ENCODE assay signal across 8 cellular contexts in the genomic region with DNA sequence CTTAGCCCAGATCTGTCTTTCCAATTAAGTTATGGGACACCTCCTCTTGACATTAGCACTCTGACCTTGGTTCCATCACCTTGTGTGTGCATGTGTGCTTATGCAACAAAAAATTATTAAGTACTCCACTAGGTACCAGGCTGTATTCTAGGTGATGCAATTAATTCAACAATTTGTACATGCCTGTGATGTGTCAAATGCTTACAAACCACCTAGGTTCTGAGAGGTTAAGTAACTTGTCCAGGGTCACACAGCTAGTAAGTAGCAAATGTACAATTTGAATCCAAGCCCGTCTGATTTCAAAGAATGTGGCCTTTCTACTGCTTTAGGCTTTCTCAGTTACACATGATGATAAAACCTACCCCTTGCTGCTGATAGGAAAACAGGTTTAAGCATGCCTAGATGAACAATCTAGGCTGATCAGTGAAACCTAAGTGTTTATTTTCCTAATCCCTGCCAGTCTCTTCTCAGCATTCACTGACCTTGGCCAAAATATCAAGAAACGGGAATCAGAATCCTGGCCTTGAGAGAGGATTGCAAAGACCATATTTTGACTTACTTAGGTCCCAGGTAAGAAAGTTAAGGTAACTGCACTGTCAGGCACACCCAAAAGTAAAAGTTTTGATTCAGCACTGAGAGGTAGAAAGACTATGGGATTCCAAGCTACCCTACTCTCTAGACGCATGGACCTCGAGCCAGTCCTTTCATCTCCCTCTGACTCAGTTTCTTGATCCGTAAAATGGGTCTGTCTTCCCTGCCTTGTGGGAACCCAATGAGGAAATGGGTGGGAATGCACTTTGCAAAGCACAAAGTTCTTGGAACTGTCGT. TPM values are rescaled to one million over a fixed set of nuclear protein-coding genes. Genes with fewer than 3 reads are reported as not detected.
DNase-seq lines count a peak whose midpoint lies in the region; ATAC-seq and TF ChIP-seq lines count a peak whose summit lies in the region.

No MANE protein-coding gene starts in this region.

- H3K27me3 Mint-ChIP-seq in chondrocyte (ENCODE audit: low read depth) = no peaks in the 10 kb centered on the region

- peaks cover 46% of the 10 kb centered on the region for H3K4me1 ChIP-seq in ACC112 (ENCODE audit: control insufficient read depth, insufficient read depth, low read length, unreplicated experiment)
- peaks cover 22% of the 10 kb centered on the region for H3K4me1 ChIP-seq in mucosa of stomach (ENCODE audit: control insufficient read depth, insufficient read depth, low read length)

- peaks cover 45% of the 10 kb centered on the region for H3K79me2 ChIP-seq in ACC112 (ENCODE audit: control insufficient read depth, insufficient read depth, low read length, unreplicated experiment)

- DNase-seq in Jurkat, Clone E6-1 (ENCODE audit: low read depth, low spot score) = no peak
- DNase-seq in chondrocyte (ENCODE audit: low spot score) = no peak
- DNase-seq in amniotic stem cell (lab: John Stamatoyannopoulos, UW) = no peak
- no peak for DNase-seq in activated effector memory CD4-positive, alpha-beta T cell treated with Interleukin-2 at 50 U/mL for 16 hours

- peak overlapping the region; percentile 98 for H3K27ac Mint-ChIP-seq in chondrocyte (ENCODE audit: unreplicated experiment)

- H3K9me3 ChIP-seq in mucosa of stomach (ENCODE audit: control insufficient read depth, low read length) = no peaks in the 10 kb centered on the region

- no peaks in the 10 kb centered on the region for H3K9me3 Mint-ChIP-seq in chondrocyte (ENCODE audit: low read depth)

- ATAC-seq in GM21515 (IDR thresholded peaks at IDR 0.05; ENCODE audit: unreplicated experiment) = no peak
- no peak for ATAC-seq in HG03432 (IDR thresholded peaks at IDR 0.05; ENCODE audit: unreplicated experiment)

- H3K9ac ChIP-seq in mucosa of stomach (ENCODE audit: low read length) = peak overlapping the region; percentile 87

- peak overlapping the region; percentile 89 for H3K4me3 Mint-ChIP-seq in chondrocyte (ENCODE audit: unreplicated experiment)

- no peaks in the 10 kb centered on the region for H3K27me3 ChIP-seq in ACC112 (ENCODE audit: insufficient read depth, low read length)
- H3K27me3 ChIP-seq in mucosa of stomach (ENCODE audit: control insufficient read depth, insufficient read depth, low read length) = no peaks in the 10 kb centered on the region

- TF ChIP-seq CTCF in chondrocyte (IDR thresholded peaks at IDR 0.05) = no peak

- no peak overlapping the region for H2AFZ ChIP-seq in ACC112 (ENCODE audit: low read length, unreplicated experiment)

- peak overlapping the region; percentile 25 for H3K27ac ChIP-seq in ACC112 (ENCODE audit: low read depth, low read length)

- peaks cover 64% of the 10 kb centered on the region for H3K4me1 Mint-ChIP-seq in chondrocyte (ENCODE audit: low read depth)

- H3K36me3 Mint-ChIP-seq in chondrocyte (ENCODE audit: low read depth) = peaks cover 9% of the 10 kb centered on the region

- peaks cover 4% of the 10 kb centered on the region; the same call in 1 of the 2 replicates for H3K36me3 ChIP-seq in ACC112 (ENCODE audit: insufficient read depth, low read length)
- H3K36me3 ChIP-seq in mucosa of stomach (ENCODE audit: control insufficient read depth, insufficient read depth, low read length) = no peaks in the 10 kb centered on the region

- peak overlapping the region; percentile 93 for H3K4me3 ChIP-seq in ACC112 (ENCODE audit: low read depth, low read length)
- peak overlapping the region; percentile 76 for H3K4me3 ChIP-seq in Jurkat, Clone E6-1 (ENCODE audit: low read length)
- H3K4me3 ChIP-seq in mucosa of stomach (ENCODE audit: low read length) = peak overlapping the region; percentile 67

RNA-seq across cellular contexts. Expression of gene TBC1D2, which starts 1.0 kb away (rescaled TPM):
- 4.2 TPM for polyA plus RNA-seq in Jurkat, Clone E6-1 (2012; ENCODE audit: insufficient read depth, insufficient read length)
- total RNA-seq in chondrocyte = 24.3 to 30.8 TPM (median 24.5 TPM) in 3 replicates
